ENCODE assay signal across 8 cellular contexts in genomic region chr19:49640113-49640898, GRCh38. TPM values are rescaled to one million over a fixed set of nuclear protein-coding genes. Genes with fewer than 3 reads are reported as not detected.
DNase-seq lines count a peak whose midpoint lies in the region; ATAC-seq and TF ChIP-seq lines count a peak whose summit lies in the region.

TSS of gene RRAS (minus strand) at chr19:49640143. CDS start at chr19:49640098, 45 bp downstream.

- in situ Hi-C loops in Panc1 (cut with HindIII; ENCODE audit: low pct_unique_long_range_greater_than_20kb, low sequenced_read_pairs) = no loop called here

- intact Hi-C loops in Panc1 (cut with micrococcal nuclease; ENCODE audit: unreplicated experiment) = no loop called here

- peaks cover 64% of the 10 kb centered on the region for H3K4me1 Mint-ChIP-seq in activated T-cell treated with anti-CD3 and anti-CD28 coated beads, Interleukin-2, amount 50 U/mL, for 72 hours (ENCODE audit: low read depth)

- H3K36me3 Mint-ChIP-seq in activated T-cell treated with anti-CD3 and anti-CD28 coated beads, Interleukin-2, amount 50 U/mL, for 72 hours (ENCODE audit: insufficient read depth in 2 of 2) = peaks cover 1 to 2% of the 10 kb centered on the region in 2 donors

- DNase-seq in DMS53 (lab: John Stamatoyannopoulos, UW) (peak; percentile 99), KG1 (lab: John Stamatoyannopoulos, UW) (peak; percentile 99), Panc1 (ENCODE audit: low read depth, low spot score) (peak; percentile 97)
- DNase-seq in activated T-cell treated with anti-CD3 and anti-CD28 coated beads, Interleukin-2, amount 50 U/mL, for 72 hours = peak; percentile 100
- peak; percentile 99 for DNase-seq in stimulated activated CD8-positive, alpha-beta memory T cell treated with anti-CD3 and anti-CD28 coated beads, Interleukin-7, amount 100 ng/mL, for 24 hours (ENCODE audit: low read depth)

- H3K27me3 Mint-ChIP-seq in activated T-cell treated with anti-CD3 and anti-CD28 coated beads, Interleukin-2, amount 50 U/mL, for 72 hours (ENCODE audit: low read depth) = peaks cover 6% of the 10 kb centered on the region

- no TSS peak for BruUV-seq in Panc1 (replicated peaks; lab: Mats Ljungman, UMichigan)

- H3K27ac ChIP-seq in Panc1 (ENCODE audit: low read length) = peak within 1 kb of the TSS; percentile 99
- peak within 1 kb of the TSS; percentile 100 for H3K27ac ChIP-seq in muscle layer of colon (ENCODE audit: low read depth, low read length)

- H3K9me3 ChIP-seq in Panc1 (ENCODE audit: control insufficient read depth, insufficient read depth, low read depth, low read length) (no peaks in the 10 kb centered on the region), muscle layer of colon (ENCODE audit: low read length) (no peaks in the 10 kb centered on the region)

- POLR2A ChIA-PET in Panc1 (lab: Charles Lee) = interaction anchor here (0.9 to 1.4 kb wide), 5 partner anchors 9 to 152 kb away, joined by 3 to 5 read pairs (median 4); partner anchors contain the start of genes PRMT1 and PRRG2

- TF ChIP-seq CTCF in Panc1 (IDR thresholded peaks at IDR 0.05) = no peak

- H3K27me3 ChIP-seq in Panc1 (ENCODE audit: control insufficient read depth, insufficient read depth, low read length) = no peaks in the 10 kb centered on the region
- no peaks in the 10 kb centered on the region for H3K27me3 ChIP-seq in muscle layer of colon (ENCODE audit: control insufficient read depth in 1 of 2, insufficient read depth in 2 of 2, low read length in 2 of 2)

- H3K4me1 ChIP-seq in Panc1 (ENCODE audit: control insufficient read depth, insufficient read depth, low read length) (peaks cover 16% of the 10 kb centered on the region), muscle layer of colon (ENCODE audit: insufficient read depth, low read length) (peaks cover 44% of the 10 kb centered on the region)

- H3K4me3 ChIP-seq in Panc1 (ENCODE audit: low read depth in 2 of 2, low read length in 2 of 2) = peak within 1 kb of the TSS; percentile 49 to 80
- peak within 1 kb of the TSS; percentile 65 to 82 for H3K4me3 ChIP-seq in muscle layer of colon (ENCODE audit: low read depth in 1 of 2, low read length in 2 of 2)

- peak within 1 kb of the TSS; percentile 82 for H3K27ac Mint-ChIP-seq in activated T-cell treated with anti-CD3 and anti-CD28 coated beads, Interleukin-2, amount 50 U/mL, for 72 hours

- H3K36me3 ChIP-seq in Panc1 (ENCODE audit: control insufficient read depth, insufficient read depth, low read length) = peaks cover 4% of the 10 kb centered on the region; the same call in 1 of the 2 replicates
- peaks cover 15% of the 10 kb centered on the region for H3K36me3 ChIP-seq in muscle layer of colon (ENCODE audit: insufficient read depth, low read length)

- H3K9ac ChIP-seq in muscle layer of colon (ENCODE audit: low read length) = peak within 1 kb of the TSS; percentile 100

- H3K9me3 Mint-ChIP-seq in activated T-cell treated with anti-CD3 and anti-CD28 coated beads, Interleukin-2, amount 50 U/mL, for 72 hours = no peaks in the 10 kb centered on the region

- CTCF ChIA-PET in Panc1 (lab: Charles Lee) = interaction anchor here (0.6 kb wide), 2 partner anchors 9 to 23 kb away, joined by 3 to 4 read pairs; no protein-coding TSS in a partner anchor

- ATAC-seq in GM21723 (IDR thresholded peaks at IDR 0.05; ENCODE audit: unreplicated experiment) = peak; percentile 61
- peak; percentile 81 for ATAC-seq in Panc1
- ATAC-seq in activated T-cell treated with anti-CD3 and anti-CD28 coated beads, Interleukin-2, amount 50 U/mL, for 72 hours (replicated peaks in 1 of 2) = peak; percentile 67 to 70
- ATAC-seq in esophagus mucosa = peak; percentile 74

- H3K4me3 Mint-ChIP-seq in activated T-cell treated with anti-CD3 and anti-CD28 coated beads, Interleukin-2, amount 50 U/mL, for 72 hours = peak within 1 kb of the TSS; percentile 99 to 100

RNA-seq across cellular contexts. Expression of gene RRAS, which starts in this region (rescaled TPM):
- total RNA-seq in Panc1 (2021; ENCODE audit: unreplicated experiment) (64.4 TPM), esophagus mucosa (16.4 TPM)
- 170 TPM for polyA plus RNA-seq in Panc1 (2012; ENCODE audit: insufficient read length)
- 10 to 100 TPM; 11.3 to 13.5 TPM for total RNA-seq in activated T-cell treated with anti-CD3 and anti-CD28 coated beads, Interleukin-2, amount 50 U/mL, for 72 hours

Comparison
In these comparisons a context has a peak if more than half of its experiments do, and no peak if none do; other contexts are left out.
1. Peak in every context shown above with its lines: DNase-seq, ATAC-seq, H3K4me3 ChIP-seq and H3K27ac ChIP-seq.